Comparison of ENCODE assay signal across 28 cellular contexts in genomic region chr6:103578115-103578514, GRCh38.
"Had no signal": no experiment of that assay in that cellular context is flagged by ENCODE, and none has a peak within 500 bp of the region (broad histone marks: within the 10 kb centered on the region; RNA-seq: fewer than 3 reads in every experiment).

No MANE protein-coding gene starts in this region.

- H3K4me3 ChIP-seq: coronary artery, esophagus squamous epithelium, gastrocnemius medialis, heart left ventricle, hepatocyte, left ventricle myocardium inferior, lower lobe of right lung, mucosa of descending colon had no signal

- H3K36me3 ChIP-seq: esophagus squamous epithelium, gastrocnemius medialis, heart left ventricle, left ventricle myocardium inferior, lower lobe of right lung had no signal

- DNase-seq: dermis blood vessel endothelial cell; effector CD8-positive, alpha-beta T cell; effector memory CD8-positive, alpha-beta T cell; endodermal cell; erythroblast; esophagus squamous epithelium; foreskin fibroblast; foreskin melanocyte; gastrocnemius medialis; heart left ventricle; hypothalamus; immature natural killer cell; islet precursor cell; kidney; kidney glomerular epithelial cell; left colon; left ventricle myocardium inferior; lower lobe of right lung; mesenchymal stem cell; mucosa of descending colon; naive B cell; naive thymus-derived CD8-positive, alpha-beta T cell had no signal

- ATAC-seq: effector memory CD8-positive, alpha-beta T cell; esophagus mucosa; gastrocnemius medialis; heart left ventricle; left colon; left lobe of liver; lower lobe of right lung; mucosa of descending colon; naive thymus-derived CD8-positive, alpha-beta T cell had no signal

- H3K9me3 ChIP-seq: esophagus squamous epithelium had no signal

- H3K36me3 Mint-ChIP-seq: mesothelial cell of epicardium; naive B cell; naive thymus-derived CD8-positive, alpha-beta T cell had no signal

- H3K27me3 Mint-ChIP-seq: effector memory CD8-positive, alpha-beta T cell; naive B cell had no signal

- H3K27me3 ChIP-seq: esophagus squamous epithelium, gastrocnemius medialis, heart left ventricle, hepatocyte had no signal

- H3K4me1 Mint-ChIP-seq: endodermal cell; immature natural killer cell; mesothelial cell of epicardium; naive B cell; naive thymus-derived CD8-positive, alpha-beta T cell had no signal

- H3K27ac ChIP-seq: coronary artery, epithelial cell of prostate, esophagus squamous epithelium, gastrocnemius medialis, heart left ventricle, hepatocyte, left ventricle myocardium inferior, lower lobe of right lung had no signal

- H3K4me1 ChIP-seq: esophagus squamous epithelium, gastrocnemius medialis, heart left ventricle, left ventricle myocardium inferior, lower lobe of right lung had no signal

- H3K4me3 Mint-ChIP-seq: effector memory CD8-positive, alpha-beta T cell; endodermal cell; immature natural killer cell; mesothelial cell of epicardium; naive B cell; naive thymus-derived CD8-positive, alpha-beta T cell had no signal

- H3K27ac Mint-ChIP-seq: effector memory CD8-positive, alpha-beta T cell; endodermal cell; immature natural killer cell; mesothelial cell of epicardium; naive B cell; naive thymus-derived CD8-positive, alpha-beta T cell had no signal
